32 cellular contexts compared by ENCODE assay signal in genomic region chr4:22762548-22762947, GRCh38.
"Had no signal": no experiment of that assay in that cellular context is flagged by ENCODE, and none has a peak within 500 bp of the region (broad histone marks: within the 10 kb centered on the region; RNA-seq: fewer than 3 reads in every experiment).

No MANE protein-coding gene starts in this region.

- H3K4me1 ChIP-seq: body of pancreas, breast epithelium, Peyer's patch had no signal

- H3K4me1 Mint-ChIP-seq: activated CD4-positive, alpha-beta T cell treated with anti-CD3 and anti-CD28 coated beads for 36 hours had no signal

- H3K27me3 ChIP-seq: body of pancreas, breast epithelium, Peyer's patch had no signal

- H3K27ac ChIP-seq: body of pancreas, breast epithelium, KMS-11, Peyer's patch, WERI-Rb-1 had no signal

- H3K4me2 ChIP-seq: KMS-11 had no signal

- H3K27me3 Mint-ChIP-seq: activated CD4-positive, alpha-beta T cell treated with anti-CD3 and anti-CD28 coated beads, Interleukin-2, amount 10 ng/mL, durations not matched to agents 7 days and 5 days; activated naive CD8-positive, alpha-beta T cell treated with anti-CD3 and anti-CD28 coated beads, Interleukin-2, amount 10 ng/mL, durations not matched to agents 7 days and 5 days; activated T-cell treated with anti-CD3 and anti-CD28 coated beads, Interleukin-2, amount 50 U/mL, for 24 hours had no signal

- H3K9me3 ChIP-seq: body of pancreas, breast epithelium, Peyer's patch had no signal

- H3K36me3 Mint-ChIP-seq: activated naive CD4-positive, alpha-beta T cell treated with anti-CD3 and anti-CD28 coated beads, Interleukin-2, amount 50 U/mL, for 24 hours; activated naive CD8-positive, alpha-beta T cell treated with anti-CD3 and anti-CD28 coated beads, Interleukin-2, amount 10 ng/mL, durations not matched to agents 7 days and 5 days had no signal

- H3K9me3 Mint-ChIP-seq: activated CD4-positive, alpha-beta T cell treated with anti-CD3 and anti-CD28 coated beads, Interleukin-2, amount 10 ng/mL, durations not matched to agents 7 days and 5 days; activated naive CD8-positive, alpha-beta T cell treated with anti-CD3 and anti-CD28 coated beads, Interleukin-2, amount 10 ng/mL, durations not matched to agents 7 days and 5 days; activated T-cell treated with anti-CD3 and anti-CD28 coated beads, Interleukin-2, amount 50 U/mL, for 24 hours had no signal

- H3K4me3 Mint-ChIP-seq: activated CD4-positive, alpha-beta T cell treated with anti-CD3 and anti-CD28 coated beads for 36 hours; activated CD4-positive, alpha-beta T cell treated with anti-CD3 and anti-CD28 coated beads, Interleukin-2, amount 10 ng/mL, durations not matched to agents 7 days and 5 days; activated CD8-positive, alpha-beta T cell treated with anti-CD3 and anti-CD28 coated beads, Interleukin-2, amount 10 ng/mL, durations not matched to agents 7 days and 5 days; activated naive CD4-positive, alpha-beta T cell treated with anti-CD3 and anti-CD28 coated beads, Interleukin-2, amount 50 U/mL, for 24 hours; activated naive CD8-positive, alpha-beta T cell treated with anti-CD3 and anti-CD28 coated beads, Interleukin-2, amount 10 ng/mL, durations not matched to agents 7 days and 5 days; activated T-cell treated with anti-CD3 and anti-CD28 coated beads, Interleukin-2, amount 50 U/mL, for 24 hours had no signal

- H3K4me3 ChIP-seq: body of pancreas, breast epithelium, Peyer's patch had no signal

- DNase-seq: activated CD4-positive, alpha-beta T cell treated with anti-CD3 and anti-CD28 coated beads for 36 hours; activated CD4-positive, alpha-beta T cell treated with anti-CD3 and anti-CD28 coated beads, Interleukin-2, amount 10 ng/mL, durations not matched to agents 7 days and 5 days; activated CD4-positive, alpha-beta T cell treated with anti-CD3 and anti-CD28 coated beads, Interleukin-2, amount 50 U/mL, for 48 hours; activated CD8-positive, alpha-beta T cell treated with anti-CD3 and anti-CD28 coated beads, Interleukin-2, amount 10 ng/mL, durations not matched to agents 7 days and 5 days; activated gamma-delta T cell; activated naive CD4-positive, alpha-beta T cell treated with Interleukin-2 at 50 U/mL for 16 hours; activated naive CD8-positive, alpha-beta T cell treated with anti-CD3 and anti-CD28 coated beads, Interleukin-2, amount 10 ng/mL, durations not matched to agents 7 days and 5 days; activated T-cell treated with anti-CD3 and anti-CD28 coated beads, Interleukin-2, amount 50 U/mL, for 24 hours; body of pancreas; caudate nucleus; cerebellar nuclear complex; MM.1S; MV-4-11; NCI-H1092; NCI-H1436 treated with DMSO at 0.1 percent for 48 hours; NCI-H1694 treated with DMSO at 0.1 percent for 48 hours; NCI-H2029; NCI-H226; NCI-H446 treated with DMSO at 0.1 percent for 48 hours; NCI-H524; NCI-H69; Peyer's patch; RPMI8226; SIG-M5; SW 1271; T-helper 1 cell; T1000; WERI-Rb-1 had no signal

- ATAC-seq: activated CD4-positive, alpha-beta T cell treated with anti-CD3 and anti-CD28 coated beads for 36 hours; activated CD8-positive, alpha-beta T cell treated with anti-CD3 and anti-CD28 coated beads, Interleukin-2, amount 10 ng/mL, durations not matched to agents 7 days and 5 days; body of pancreas had no signal

- H3K36me3 ChIP-seq: breast epithelium, Peyer's patch, WERI-Rb-1 had no signal

- H3K27ac Mint-ChIP-seq: activated CD4-positive, alpha-beta T cell treated with anti-CD3 and anti-CD28 coated beads for 36 hours; activated CD4-positive, alpha-beta T cell treated with anti-CD3 and anti-CD28 coated beads, Interleukin-2, amount 10 ng/mL, durations not matched to agents 7 days and 5 days; activated CD8-positive, alpha-beta T cell treated with anti-CD3 and anti-CD28 coated beads, Interleukin-2, amount 10 ng/mL, durations not matched to agents 7 days and 5 days; activated naive CD4-positive, alpha-beta T cell treated with anti-CD3 and anti-CD28 coated beads, Interleukin-2, amount 50 U/mL, for 24 hours; activated naive CD8-positive, alpha-beta T cell treated with anti-CD3 and anti-CD28 coated beads, Interleukin-2, amount 10 ng/mL, durations not matched to agents 7 days and 5 days; activated T-cell treated with anti-CD3 and anti-CD28 coated beads, Interleukin-2, amount 50 U/mL, for 24 hours; activated T-helper 2 cell treated with anti-CD3 and anti-CD28 coated beads, Interferon-gamma antibody, Interleukin-2, Interleukin-4, amounts not matched to agents 10 μg/mL and 5 μg/mL and 100 μg/mL, durations not matched to agents 14 hours and 24 hours and 36 hours had no signal

- H3K9ac ChIP-seq: KMS-11 had no signal
